21 cellular contexts compared by ENCODE assay signal in genomic region chr3:64563776-64564175, GRCh38.
"Had no signal": no experiment of that assay in that cellular context is flagged by ENCODE, and none has a peak within 500 bp of the region (broad histone marks: within the 10 kb centered on the region; RNA-seq: fewer than 3 reads in every experiment).

No MANE protein-coding gene starts in this region.

- DNase-seq: activated CD8-positive, alpha-beta memory T cell treated with anti-CD3 and anti-CD28 coated beads for 24 hours; activated CD8-positive, alpha-beta memory T cell treated with anti-CD3 and anti-CD28 coated beads, Interleukin-2, amount 50 U/mL, for 4 hours; activated T-cell treated with anti-CD3 and anti-CD28 coated beads, Interleukin-2, amount 50 U/mL, for 24 hours; dermis blood vessel endothelial cell; effector CD8-positive, alpha-beta T cell; esophagus squamous epithelium; heart left ventricle; left cardiac atrium; mucosa of descending colon; right lobe of liver; small intestine; stimulated activated CD4-positive, alpha-beta T cell treated with anti-CD3 and anti-CD28 coated beads, Interleukin-15, amount 100 ng/mL, for 24 hours; stimulated activated CD8-positive, alpha-beta memory T cell treated with anti-CD3 and anti-CD28 coated beads, Interleukin-4, amount 100 ng/mL, for 48 hours; stimulated activated naive B cell treated with anti-CD40 and anti-IgM and Interleukin-4, amounts not matched to agents 10 μg/mL and 1 μg/mL and 100 μg/mL, for 72 hours; T-helper 1 cell; testis; upper lobe of left lung had no signal

- H3K36me3 ChIP-seq: esophagus squamous epithelium, right lobe of liver, SJSA1 had no signal

- H3K27ac ChIP-seq: heart left ventricle, right lobe of liver, SJSA1, testis, upper lobe of left lung had no signal

- ATAC-seq: activated naive CD4-positive, alpha-beta T cell treated with anti-CD3 and anti-CD28 coated beads, Interleukin-2, amount 50 U/mL, for 72 hours; activated T-helper 17 cell treated with anti-CD3 and anti-CD28 coated beads, Interleukin-2, amount 50 U/mL, for 72 hours; heart left ventricle; left cardiac atrium; mucosa of descending colon; right lobe of liver; stimulated activated naive B cell treated with anti-CD40 and anti-IgM and Interleukin-4, amounts not matched to agents 10 μg/mL and 1 μg/mL and 100 μg/mL, for 72 hours; WTC11 had no signal

- H3K27me3 ChIP-seq: esophagus squamous epithelium, heart left ventricle, right lobe of liver, SJSA1, testis, upper lobe of left lung had no signal

- H3K4me1 ChIP-seq: esophagus squamous epithelium, SJSA1 had no signal

- H3K9me3 ChIP-seq: esophagus squamous epithelium, heart left ventricle, mucosa of descending colon, right lobe of liver, SJSA1, testis, upper lobe of left lung had no signal

- H3K4me3 ChIP-seq: heart left ventricle, mucosa of descending colon, right lobe of liver, SJSA1, testis, upper lobe of left lung had no signal
